35 cellular contexts compared by ENCODE assay signal in the genomic region with DNA sequence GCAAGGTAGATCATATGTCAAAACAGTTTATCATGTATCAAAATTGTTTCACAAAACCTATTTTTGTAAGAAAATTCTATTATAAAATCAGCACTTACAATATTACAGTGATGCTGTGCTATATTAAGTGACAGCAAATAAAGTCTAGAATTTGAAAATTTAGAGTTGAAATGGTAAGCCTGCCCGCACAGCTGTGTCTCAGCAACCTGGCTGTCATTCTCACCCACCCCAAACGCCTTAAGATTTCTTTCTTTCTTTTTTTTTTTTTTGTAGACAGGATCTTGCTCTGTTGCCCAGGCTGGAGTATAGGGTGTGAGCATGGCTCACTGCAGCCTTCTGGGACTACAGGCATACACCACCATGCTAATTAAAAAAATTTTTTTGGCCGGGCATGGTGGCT. TPM values are rescaled to one million over a fixed set of nuclear protein-coding genes. Genes with fewer than 3 reads are reported as not detected.
"Had no signal": no experiment of that assay in that cellular context is flagged by ENCODE, and none has a peak within 500 bp of the region (broad histone marks: within the 10 kb centered on the region; RNA-seq: fewer than 3 reads in every experiment).

No MANE protein-coding gene starts in this region.

- H3K27ac ChIP-seq: adrenal gland, ascending aorta, body of pancreas, brain microvascular endothelial cell, breast epithelium, cardiac muscle cell had no signal

- H3K4me1 ChIP-seq: body of pancreas, breast epithelium had no signal

- H3K9me3 Mint-ChIP-seq: activated naive CD4-positive, alpha-beta T cell treated with anti-CD3 and anti-CD28 coated beads for 36 hours; activated naive CD4-positive, alpha-beta T cell treated with anti-CD3 and anti-CD28 coated beads, Interleukin-2, amount 50 U/mL, for 72 hours; activated naive CD8-positive, alpha-beta T cell treated with anti-CD3 and anti-CD28 coated beads for 36 hours; activated naive CD8-positive, alpha-beta T cell treated with anti-CD3 and anti-CD28 coated beads, Interleukin-2, amount 10 ng/mL, durations not matched to agents 7 days and 5 days; activated naive CD8-positive, alpha-beta T cell treated with anti-CD3 and anti-CD28 coated beads, Interleukin-2, amount 50 U/mL, for 24 hours; activated T-cell treated with anti-CD3 and anti-CD28 coated beads, Interleukin-2, amount 50 U/mL, for 24 hours; activated T-cell treated with anti-CD3 and anti-CD28 coated beads, Interleukin-2, amount 50 U/mL, for 4 hours; activated T-cell treated with anti-CD3 and anti-CD28 coated beads, Interleukin-2, amount 50 U/mL, for 72 hours; activated T-helper 1 cell treated with anti-CD3 and anti-CD28 coated beads, Interleukin-12 subunit alpha, Interleukin-12 subunit beta, Interleukin-2, Interleukin-4 antibody, amounts not matched to agents 30 ng/mL and 10 ng/mL and 1 ng/mL, durations not matched to agents 14 hours and 24 hours and 36 hours; activated T-helper 17 cell treated with anti-CD3 and anti-CD28 coated beads, Interleukin-2, amount 50 U/mL, for 72 hours; activated T-helper 2 cell treated with anti-CD3 and anti-CD28 coated beads, Interferon-gamma antibody, Interleukin-2, Interleukin-4, amounts not matched to agents 10 μg/mL and 5 μg/mL and 100 μg/mL, durations not matched to agents 14 hours and 24 hours and 36 hours; central memory CD8-positive, alpha-beta T cell had no signal

- H3K27ac Mint-ChIP-seq: activated naive CD4-positive, alpha-beta T cell treated with anti-CD3 and anti-CD28 coated beads, Interleukin-2, amount 50 U/mL, for 72 hours; activated naive CD8-positive, alpha-beta T cell treated with anti-CD3 and anti-CD28 coated beads for 36 hours; activated naive CD8-positive, alpha-beta T cell treated with anti-CD3 and anti-CD28 coated beads, Interleukin-2, amount 10 ng/mL, durations not matched to agents 7 days and 5 days; activated naive CD8-positive, alpha-beta T cell treated with anti-CD3 and anti-CD28 coated beads, Interleukin-2, amount 50 U/mL, for 24 hours; activated T-cell treated with anti-CD3 and anti-CD28 coated beads, Interleukin-2, amount 50 U/mL, for 24 hours; activated T-cell treated with anti-CD3 and anti-CD28 coated beads, Interleukin-2, amount 50 U/mL, for 72 hours; activated T-helper 1 cell treated with anti-CD3 and anti-CD28 coated beads, Interleukin-12 subunit alpha, Interleukin-12 subunit beta, Interleukin-2, Interleukin-4 antibody, amounts not matched to agents 30 ng/mL and 10 ng/mL and 1 ng/mL, durations not matched to agents 14 hours and 24 hours and 36 hours; activated T-helper 17 cell treated with anti-CD3 and anti-CD28 coated beads, Interleukin-2, amount 50 U/mL, for 72 hours; activated T-helper 2 cell treated with anti-CD3 and anti-CD28 coated beads, Interferon-gamma antibody, Interleukin-2, Interleukin-4, amounts not matched to agents 10 μg/mL and 5 μg/mL and 100 μg/mL, durations not matched to agents 14 hours and 24 hours and 36 hours had no signal

- DNase-seq: activated effector memory CD4-positive, alpha-beta T cell treated with anti-CD3 and anti-CD28 coated beads, Interleukin-2, amount 50 U/mL, for 16 hours; activated effector memory CD4-positive, alpha-beta T cell treated with Interleukin-2 at 50 U/mL for 16 hours; activated gamma-delta T cell; activated gamma-delta T cell treated with Interleukin-2 at 50 U/mL for 16 hours; activated naive CD4-positive, alpha-beta T cell; activated naive CD4-positive, alpha-beta T cell treated with anti-CD3 and anti-CD28 coated beads for 36 hours; activated naive CD4-positive, alpha-beta T cell treated with anti-CD3 and anti-CD28 coated beads, Interleukin-2, amount 50 U/mL, for 16 hours; activated naive CD4-positive, alpha-beta T cell treated with Interleukin-2 at 50 U/mL for 16 hours; activated naive CD8-positive, alpha-beta T cell treated with anti-CD3 and anti-CD28 coated beads for 36 hours; activated naive CD8-positive, alpha-beta T cell treated with anti-CD3 and anti-CD28 coated beads, Interleukin-2, amount 10 ng/mL, durations not matched to agents 7 days and 5 days; activated naive CD8-positive, alpha-beta T cell treated with anti-CD3 and anti-CD28 coated beads, Interleukin-2, amount 50 U/mL, for 24 hours; activated T-cell treated with anti-CD3 and anti-CD28 coated beads for 4 hours; activated T-cell treated with anti-CD3 and anti-CD28 coated beads, Interleukin-2, amount 50 U/mL, for 1 hour; activated T-cell treated with anti-CD3 and anti-CD28 coated beads, Interleukin-2, amount 50 U/mL, for 24 hours; activated T-cell treated with anti-CD3 and anti-CD28 coated beads, Interleukin-2, amount 50 U/mL, for 4 hours; activated T-cell treated with anti-CD3 and anti-CD28 coated beads, Interleukin-2, amount 50 U/mL, for 48 hours; activated T-cell treated with anti-CD3 and anti-CD28 coated beads, Interleukin-2, amount 50 U/mL, for 72 hours; adrenal gland; amniotic stem cell; amygdala; anterior cingulate cortex; aorta; body of pancreas; brain microvascular endothelial cell; central memory CD4-positive, alpha-beta T cell; cerebellar nuclear complex had no signal

- H3K36me3 ChIP-seq: adrenal gland, ascending aorta, brain microvascular endothelial cell, breast epithelium, cardiac muscle cell had no signal

- H3K9me3 ChIP-seq: adrenal gland, ascending aorta, body of pancreas, breast epithelium had no signal

- H3K27me3 ChIP-seq: adrenal gland, ascending aorta, body of pancreas, brain microvascular endothelial cell, breast epithelium, cardiac muscle cell had no signal

- H3K36me3 Mint-ChIP-seq: activated naive CD4-positive, alpha-beta T cell treated with anti-CD3 and anti-CD28 coated beads, Interleukin-2, amount 50 U/mL, for 72 hours; activated naive CD8-positive, alpha-beta T cell; activated naive CD8-positive, alpha-beta T cell treated with anti-CD3 and anti-CD28 coated beads for 36 hours; activated naive CD8-positive, alpha-beta T cell treated with anti-CD3 and anti-CD28 coated beads, Interleukin-2, amount 10 ng/mL, durations not matched to agents 7 days and 5 days had no signal

- H3K4me3 ChIP-seq: adrenal gland, ascending aorta, body of pancreas, breast epithelium, cardiac muscle cell had no signal

- H3K27me3 Mint-ChIP-seq: activated naive CD8-positive, alpha-beta T cell; activated naive CD8-positive, alpha-beta T cell treated with anti-CD3 and anti-CD28 coated beads for 36 hours; activated naive CD8-positive, alpha-beta T cell treated with anti-CD3 and anti-CD28 coated beads, Interleukin-2, amount 10 ng/mL, durations not matched to agents 7 days and 5 days; activated naive CD8-positive, alpha-beta T cell treated with anti-CD3 and anti-CD28 coated beads, Interleukin-2, amount 50 U/mL, for 24 hours; activated T-cell treated with anti-CD3 and anti-CD28 coated beads, Interleukin-2, amount 50 U/mL, for 24 hours; activated T-helper 17 cell treated with anti-CD3 and anti-CD28 coated beads, Interleukin-2, amount 50 U/mL, for 72 hours; central memory CD8-positive, alpha-beta T cell had no signal

- H3K4me3 Mint-ChIP-seq: activated naive CD4-positive, alpha-beta T cell treated with anti-CD3 and anti-CD28 coated beads for 36 hours; activated naive CD8-positive, alpha-beta T cell; activated naive CD8-positive, alpha-beta T cell treated with anti-CD3 and anti-CD28 coated beads for 36 hours; activated naive CD8-positive, alpha-beta T cell treated with anti-CD3 and anti-CD28 coated beads, Interleukin-2, amount 10 ng/mL, durations not matched to agents 7 days and 5 days; activated naive CD8-positive, alpha-beta T cell treated with anti-CD3 and anti-CD28 coated beads, Interleukin-2, amount 50 U/mL, for 24 hours; activated T-cell treated with anti-CD3 and anti-CD28 coated beads, Interleukin-2, amount 50 U/mL, for 24 hours; activated T-cell treated with anti-CD3 and anti-CD28 coated beads, Interleukin-2, amount 50 U/mL, for 4 hours; activated T-cell treated with anti-CD3 and anti-CD28 coated beads, Interleukin-2, amount 50 U/mL, for 72 hours; activated T-helper 1 cell treated with anti-CD3 and anti-CD28 coated beads, Interleukin-12 subunit alpha, Interleukin-12 subunit beta, Interleukin-2, Interleukin-4 antibody, amounts not matched to agents 30 ng/mL and 10 ng/mL and 1 ng/mL, durations not matched to agents 14 hours and 24 hours and 36 hours; activated T-helper 17 cell treated with anti-CD3 and anti-CD28 coated beads, Interleukin-2, amount 50 U/mL, for 72 hours; central memory CD8-positive, alpha-beta T cell had no signal

RNA-seq across cellular contexts. Expression of gene CDK5R1, which starts 26.8 kb away (rescaled TPM):
- total RNA-seq: ascending aorta had no signal
